In the genomic region with DNA sequence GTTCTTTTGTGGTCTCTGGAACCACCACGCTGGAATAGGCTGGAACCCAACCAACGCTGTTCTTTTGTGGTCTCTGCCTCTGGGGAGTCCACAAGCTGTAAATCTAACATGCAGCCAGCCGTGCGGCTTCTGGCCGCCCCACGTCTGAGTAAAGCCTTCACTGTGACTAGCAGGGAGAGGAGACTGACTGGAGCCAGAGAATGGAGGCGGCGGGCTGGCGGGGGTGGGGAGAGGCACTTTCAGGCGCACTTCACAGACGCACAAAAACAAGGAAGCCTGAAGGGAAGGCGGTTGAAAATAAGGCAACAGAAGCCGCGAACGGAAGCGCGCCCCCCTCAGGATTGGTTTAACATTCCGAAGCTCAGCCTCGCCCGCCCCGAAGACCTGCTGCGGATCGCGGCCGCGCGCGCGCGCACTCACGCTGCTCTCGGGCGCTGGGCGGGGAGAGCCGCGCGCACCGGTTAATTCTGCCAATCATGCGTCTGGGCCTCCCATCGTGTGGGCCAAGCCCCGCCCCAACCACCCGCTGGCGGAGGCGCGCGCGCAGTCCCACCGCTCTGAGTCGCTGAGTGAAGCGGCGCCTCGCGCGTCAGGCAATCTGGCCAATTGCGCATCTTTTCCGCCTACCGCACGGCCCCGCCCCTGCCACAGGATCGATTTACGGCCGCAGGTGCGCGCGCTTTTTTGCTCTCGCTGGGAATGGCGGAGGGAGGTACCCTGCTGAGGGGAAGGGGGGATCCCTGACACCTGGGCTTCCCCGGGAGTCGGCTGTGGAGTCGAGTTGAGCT, we compare ENCODE assay signal across 8 cellular contexts. TPM values are rescaled to one million over a fixed set of nuclear protein-coding genes. Genes with fewer than 3 reads are reported as not detected.
DNase-seq lines count a peak whose midpoint lies in the region; ATAC-seq and TF ChIP-seq lines count a peak whose summit lies in the region.

A gene with protein sequence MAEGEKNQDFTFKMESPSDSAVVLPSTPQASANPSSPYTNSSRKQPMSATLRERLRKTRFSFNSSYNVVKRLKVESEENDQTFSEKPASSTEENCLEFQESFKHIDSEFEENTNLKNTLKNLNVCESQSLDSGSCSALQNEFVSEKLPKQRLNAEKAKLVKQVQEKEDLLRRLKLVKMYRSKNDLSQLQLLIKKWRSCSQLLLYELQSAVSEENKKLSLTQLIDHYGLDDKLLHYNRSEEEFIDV (plus strand): TSS at position 687 of the 788 bp plus-strand sequence. CDS start 13 bp downstream, at position 700.

- H3K9ac ChIP-seq in DND-41 (ENCODE audit: low read depth, low read length) (peak within 1 kb of the TSS; percentile 89), KMS-11 (peak within 1 kb of the TSS; percentile 98), mucosa of stomach (ENCODE audit: low read length) (peak within 1 kb of the TSS; percentile 95)

- H3K36me3 Mint-ChIP-seq in activated T-cell treated with anti-CD3 and anti-CD28 coated beads, Interleukin-2, amount 50 U/mL, for 4 hours (ENCODE audit: insufficient read depth) = peaks cover 4% of the 10 kb centered on the region

- no TSS peak for BruUV-seq in Panc1 (replicated peaks; lab: Mats Ljungman, UMichigan)

- H3K27ac ChIP-seq in DND-41 (ENCODE audit: low read length) (peak within 1 kb of the TSS; percentile 97), KMS-11 (peak within 1 kb of the TSS; percentile 100), Panc1 (ENCODE audit: low read length) (peak within 1 kb of the TSS; percentile 93)

- no peaks in the 10 kb centered on the region for H3K9me3 ChIP-seq in DND-41 (ENCODE audit: insufficient read depth, low read length, severe bottlenecking)
- no peaks in the 10 kb centered on the region for H3K9me3 ChIP-seq in Panc1 (ENCODE audit: control insufficient read depth, insufficient read depth, low read depth, low read length)
- no peaks in the 10 kb centered on the region for H3K9me3 ChIP-seq in mucosa of stomach (ENCODE audit: control insufficient read depth, low read length)

- TF ChIP-seq CTCF in DND-41 (IDR thresholded peaks at IDR 0.05; ENCODE audit: borderline replicate concordance, extremely low read depth, low read length, poor library complexity, severe bottlenecking) (peak; percentile 77), KMS-11 (conservative IDR thresholded peaks at IDR 0.05; ENCODE audit: low read depth, low read length) (peak; percentile 78), Panc1 (IDR thresholded peaks at IDR 0.05) (peak; percentile 93)

- H3K4me1 Mint-ChIP-seq in activated T-cell treated with anti-CD3 and anti-CD28 coated beads, Interleukin-2, amount 50 U/mL, for 4 hours (ENCODE audit: low read depth) = peaks cover 37% of the 10 kb centered on the region

- CTCF ChIA-PET in Panc1 (lab: Charles Lee) = interaction anchor here (0.6 to 0.9 kb wide), 3 partner anchors 64 to 792 kb away, joined by 3 read pairs; no protein-coding TSS in a partner anchor

- H3K4me1 ChIP-seq in DND-41 (ENCODE audit: insufficient read depth, low read length) (peaks cover 24% of the 10 kb centered on the region), KMS-11 (ENCODE audit: low read depth, poor library complexity, severe bottlenecking) (peaks cover 35% of the 10 kb centered on the region), Panc1 (ENCODE audit: control insufficient read depth, insufficient read depth, low read length) (peaks cover 24% of the 10 kb centered on the region), mucosa of stomach (ENCODE audit: control insufficient read depth, insufficient read depth, low read length) (peaks cover 19% of the 10 kb centered on the region)

- peak; percentile 89 for ATAC-seq in DND-41 (ENCODE audit: insufficient read depth, low read depth)
- ATAC-seq in GM21737 (IDR thresholded peaks at IDR 0.05; ENCODE audit: unreplicated experiment) = peak; percentile 93
- peak; percentile 95 for ATAC-seq in Panc1
- ATAC-seq in activated T-cell treated with anti-CD3 and anti-CD28 coated beads, Interleukin-2, amount 50 U/mL, for 4 hours = peak; percentile 89 to 92

- H3K4me3 ChIP-seq in DND-41 (ENCODE audit: low read depth in 1 of 2, low read length in 2 of 2) (peak within 1 kb of the TSS; percentile 74 to 75), KMS-11 (IDR thresholded peaks at IDR 0.05; ENCODE audit: insufficient read depth, low read depth, low read length) (peak within 1 kb of the TSS; percentile 26), Panc1 (ENCODE audit: low read depth in 2 of 2, low read length in 2 of 2) (peak within 1 kb of the TSS; percentile 83 to 89), mucosa of stomach (ENCODE audit: low read length) (peak within 1 kb of the TSS; percentile 66)

- no peaks in the 10 kb centered on the region for H3K9me3 Mint-ChIP-seq in activated T-cell treated with anti-CD3 and anti-CD28 coated beads, Interleukin-2, amount 50 U/mL, for 4 hours

- POLR2A ChIA-PET in Panc1 (lab: Charles Lee) = interaction anchor here (0.6 to 1.1 kb wide), 8 partner anchors 10 to 204 kb away, joined by 3 to 19 read pairs (median 4); partner anchors contain the start of gene STN1

- in situ Hi-C loops in Panc1 (cut with HindIII; ENCODE audit: low pct_unique_long_range_greater_than_20kb, low sequenced_read_pairs) = no loop called here

- H3K4me2 ChIP-seq in DND-41 (ENCODE audit: insufficient read depth, low read length) (peak within 1 kb of the TSS; percentile 89), KMS-11 (peak within 1 kb of the TSS; percentile 81)

- peak within 1 kb of the TSS; percentile 91 for H3K4me3 Mint-ChIP-seq in activated T-cell treated with anti-CD3 and anti-CD28 coated beads, Interleukin-2, amount 50 U/mL, for 4 hours

- H3K27me3 ChIP-seq in DND-41 (ENCODE audit: insufficient read depth, low read length, poor library complexity) = peaks cover 13% of the 10 kb centered on the region
- H3K27me3 ChIP-seq in KMS-11 (ENCODE audit: insufficient read depth, low read depth) = no peaks in the 10 kb centered on the region
- H3K27me3 ChIP-seq in Panc1 (ENCODE audit: control insufficient read depth, insufficient read depth, low read length) = no peaks in the 10 kb centered on the region
- H3K27me3 ChIP-seq in mucosa of stomach (ENCODE audit: control insufficient read depth, insufficient read depth, low read length) = no peaks in the 10 kb centered on the region

- H3K36me3 ChIP-seq in DND-41 (ENCODE audit: insufficient read depth, low read length) (peaks cover 8% of the 10 kb centered on the region; the same call in 1 of the 2 replicates), KMS-11 (ENCODE audit: insufficient read depth) (no peaks in the 10 kb centered on the region), Panc1 (ENCODE audit: control insufficient read depth, insufficient read depth, low read length) (no peaks in the 10 kb centered on the region), mucosa of stomach (ENCODE audit: control insufficient read depth, insufficient read depth, low read length) (no peaks in the 10 kb centered on the region)

- H3K79me2 ChIP-seq in DND-41 (ENCODE audit: insufficient read depth, low read length) (peaks cover 13% of the 10 kb centered on the region), KMS-11 (ENCODE audit: insufficient read depth, low read depth) (no peaks in the 10 kb centered on the region)

- intact Hi-C loops in Panc1 (cut with micrococcal nuclease; ENCODE audit: unreplicated experiment) = loop anchor here (2.0 to 5.0 kb wide), 2 partner anchors 74 to 237 kb away; no protein-coding TSS in a partner anchor

- H2AFZ ChIP-seq in DND-41 (ENCODE audit: low read depth, low read length) = peak within 1 kb of the TSS; percentile 89
- H2AFZ ChIP-seq in KMS-11 (ENCODE audit: low read depth) = peak within 1 kb of the TSS; percentile 72

- DNase-seq in DND-41 (peak; percentile 99), Panc1 (ENCODE audit: low read depth, low spot score) (peak; percentile 90), erythroblast (lab: John Stamatoyannopoulos, UW) (peak; percentile 100)
- peak; percentile 98 for DNase-seq in activated T-cell treated with anti-CD3 and anti-CD28 coated beads, Interleukin-2, amount 50 U/mL, for 4 hours
- DNase-seq in stimulated activated CD8-positive, alpha-beta memory T cell treated with anti-CD3 and anti-CD28 coated beads, Interleukin-7, amount 100 ng/mL, for 1 hour (ENCODE audit: low read depth in 2 of 2) = peak; percentile 97 to 98

- H4K20me1 ChIP-seq in DND-41 (ENCODE audit: insufficient read depth, low read length) (no peaks in the 10 kb centered on the region), KMS-11 (ENCODE audit: insufficient read depth) (no peaks in the 10 kb centered on the region)

- peak; percentile 96 for TF ChIP-seq POLR2A in erythroblast (IDR thresholded peaks at IDR 0.05; ENCODE audit: low read length)

- H3K27me3 Mint-ChIP-seq in activated T-cell treated with anti-CD3 and anti-CD28 coated beads, Interleukin-2, amount 50 U/mL, for 4 hours (ENCODE audit: low read depth) = no peaks in the 10 kb centered on the region

RNA-seq across cellular contexts. Expression of the gene that starts here (rescaled TPM):
- 8.4 TPM for total RNA-seq in Panc1 (2021; ENCODE audit: unreplicated experiment)
- 3.4 TPM for polyA plus RNA-seq in Panc1 (2012; ENCODE audit: insufficient read length)
- total RNA-seq in activated T-cell treated with anti-CD3 and anti-CD28 coated beads, Interleukin-2, amount 50 U/mL, for 4 hours = 10 to 100 TPM in 2 of 3 donors, 1 to 10 TPM in 1; 9.4 to 12.3 (median 11.9) TPM

Comparison
In these comparisons a context has a peak if more than half of its experiments do, and no peak if none do; other contexts are left out.
1. Peak in every context shown above with its lines: DNase-seq, ATAC-seq, H3K4me3 ChIP-seq and H3K27ac ChIP-seq.
2. H3K4me3 ChIP-seq: peak in every context shown above with its lines; median percentile 86 in Panc1; 74 in DND-41; 66 in mucosa of stomach; 26 in KMS-11.